8 cellular contexts compared by ENCODE assay signal in the genomic region with DNA sequence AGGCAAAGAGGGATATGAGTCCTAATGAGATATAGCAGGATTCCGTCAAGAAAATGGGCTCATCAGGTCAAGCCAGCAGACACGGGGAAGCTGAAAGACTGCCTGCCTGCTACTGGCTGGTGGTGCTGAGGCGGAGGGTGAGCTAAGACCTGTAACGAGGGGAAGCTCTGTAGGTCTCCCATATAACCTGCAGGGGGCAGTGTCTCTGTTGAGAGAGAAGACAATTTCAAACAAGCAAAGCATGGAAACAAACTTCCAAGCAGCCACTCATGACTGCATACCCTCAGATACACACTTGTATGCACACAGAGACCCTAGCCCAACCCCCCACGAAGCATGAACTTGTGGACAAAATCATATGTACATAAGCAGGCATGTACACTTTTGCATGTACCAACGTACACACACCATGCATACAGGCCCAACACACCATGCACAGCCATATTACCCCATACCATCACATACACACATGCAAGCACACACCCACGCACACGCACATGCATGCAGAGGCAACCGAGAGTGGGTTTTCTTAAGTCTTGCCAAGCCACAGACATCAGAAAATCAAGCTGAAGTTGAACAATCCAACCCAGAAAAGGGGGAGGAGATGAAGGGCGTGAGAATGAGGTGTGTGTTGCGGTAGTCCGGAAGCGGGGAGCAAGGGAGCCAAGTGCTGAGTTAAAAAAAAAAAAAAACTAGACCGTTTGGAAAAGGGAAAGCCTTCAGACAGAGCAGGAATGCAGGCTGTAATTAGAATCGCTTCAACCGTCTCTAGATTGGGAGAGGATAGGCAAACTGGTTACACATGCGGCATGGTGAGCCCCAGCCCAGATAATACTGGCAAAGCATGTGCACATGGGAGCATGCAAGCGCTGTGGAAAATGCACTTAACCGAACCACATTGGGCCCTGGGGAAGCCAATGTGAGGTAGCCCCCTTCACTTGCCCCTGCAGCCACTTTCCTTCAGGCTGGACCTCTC.
DNase-seq lines count a peak whose midpoint lies in the region; ATAC-seq and TF ChIP-seq lines count a peak whose summit lies in the region.

No MANE protein-coding gene starts in this region.

- in situ Hi-C loops in ACHN (cut with HindIII; ENCODE audit: low pct_ligation_motif_present, low pct_unique_long_range_greater_than_20kb, low sequenced_read_pairs) = no loop called here

- H3K27ac ChIP-seq in SJSA1 (no peak overlapping the region), caudate nucleus (ENCODE audit: low read depth, low read length) (no peak overlapping the region)

- no peaks in the 10 kb centered on the region for H3K36me3 ChIP-seq in SJSA1

- H3K9me3 ChIP-seq in SJSA1 (replicated peaks) = no peaks in the 10 kb centered on the region

- peak; percentile 46 for TF ChIP-seq CTCF in GM10266 (IDR thresholded peaks at IDR 0.05; ENCODE audit: control insufficient read depth, insufficient read depth, low read depth, missing control alignments)

- H3K27me3 ChIP-seq in SJSA1 (replicated peaks) = no peaks in the 10 kb centered on the region

- DNase-seq in ACHN = peak; percentile 33
- peak; percentile 54 for DNase-seq in GM10266 (ENCODE audit: extremely low spot score)
- peak; percentile 46 for DNase-seq in HT1080 (ENCODE audit: low read depth)
- peak; percentile 28 to 42 for DNase-seq in SJSA1 (ENCODE audit: low read depth in 1 of 2, low spot score in 2 of 2)
- peak in 37 of 61 donors; percentile 0 to 56 (median 4) for DNase-seq in caudate nucleus (lab: John Stamatoyannopoulos, UW)
- peak; percentile 81 for DNase-seq in left kidney (ENCODE audit: low read depth, low spot score)
- DNase-seq in superior temporal gyrus (ENCODE audit: extremely low spot score) = peak; percentile 77

- no peak for ATAC-seq in HG02759 (IDR thresholded peaks at IDR 0.05; ENCODE audit: unreplicated experiment)

- H3K4me3 ChIP-seq in SJSA1 = no peak overlapping the region

- no peaks in the 10 kb centered on the region for H3K4me1 ChIP-seq in SJSA1 (replicated peaks)

Comparison
In these comparisons a context has a peak if more than half of its experiments do, and no peak if none do; other contexts are left out.
1. DNase-seq: peak in every context shown above with its lines; median percentile 81 in left kidney; 77 in superior temporal gyrus; 54 in GM10266; 46 in HT1080; 35 in SJSA1; 33 in ACHN; 4 in caudate nucleus.